8 cellular contexts compared by ENCODE assay signal in genomic region chr3:164864454-164864853, GRCh38.
"Had no signal": no experiment of that assay in that cellular context is flagged by ENCODE, and none has a peak within 500 bp of the region (broad histone marks: within the 10 kb centered on the region; RNA-seq: fewer than 3 reads in every experiment).

No MANE protein-coding gene starts in this region.

- H3K4me3 Mint-ChIP-seq: IgD-negative memory B cell had no signal

- H3K27ac ChIP-seq: HL-60 had no signal

- H3K36me3 Mint-ChIP-seq: IgD-negative memory B cell had no signal

- H3K27me3 Mint-ChIP-seq: IgD-negative memory B cell had no signal

- FAIRE-seq: HepG2, HTR-8/SVneo, K562 had no signal

- H3K27ac Mint-ChIP-seq: IgD-negative memory B cell had no signal

- DNase-seq: IMR-90, KBM-7, KG1 had no signal

- H3K4me3 ChIP-seq: K562 had no signal

- ATAC-seq: HepG2, K562 had no signal

- H3K4me1 Mint-ChIP-seq: IgD-negative memory B cell had no signal
